34 cellular contexts compared by ENCODE assay signal in genomic region chr17:31294839-31295488, GRCh38. TPM values are rescaled to one million over a fixed set of nuclear protein-coding genes. Genes with fewer than 3 reads are reported as not detected.
A peak's percentile ranks its signal among the peaks of the same experiment; 100 is the strongest.
DNase-seq lines count a peak whose midpoint lies in the region; ATAC-seq, FAIRE-seq and TF ChIP-seq lines count a peak whose summit lies in the region.
"Had no signal": no experiment of that assay in that cellular context is flagged by ENCODE, and none has a peak within 500 bp of the region (broad histone marks: within the 10 kb centered on the region; RNA-seq: fewer than 3 reads in every experiment).

No MANE protein-coding gene starts in this region.

- no peak for DNase-seq in GM12891 (ENCODE audit: insufficient read length, low spot score)
- peak; percentile 40 for DNase-seq in NCI-H146 (lab: John Stamatoyannopoulos, UW)
- peak in 2 of 61 donors; percentile 4 to 35 for DNase-seq in caudate nucleus (lab: John Stamatoyannopoulos, UW)
- peak; percentile 37 for DNase-seq in medulla oblongata (ENCODE audit: extremely low spot score)
- no peak for DNase-seq in activated CD8-positive, alpha-beta memory T cell treated with anti-CD3 and anti-CD28 coated beads, Interleukin-2, amount 10 ng/mL, durations not matched to agents 7 days and 5 days
- DNase-seq in stimulated activated CD4-positive, alpha-beta T cell treated with anti-CD3 and anti-CD28 coated beads, Interleukin-1b, Interleukin-23, amount 100 ng/mL, for 48 hours, result no peak
- no peak for DNase-seq in H54 (ENCODE audit: insufficient read length, low spot score)
- DNase-seq: activated CD4-positive, alpha-beta T cell treated with anti-CD3 and anti-CD28 coated beads for 48 hours; activated naive CD4-positive, alpha-beta T cell; activated T-cell treated with anti-CD3 and anti-CD28 coated beads, Interleukin-2, amount 50 U/mL, for 72 hours; amniotic stem cell; Calu3; cortex of kidney; endodermal cell; left lung; NCI-H1417 treated with DMSO at 0.1 percent for 48 hours; NCI-H2107; NCI-H446; NCI-H82; stimulated activated naive B cell treated with anti-CD40 and anti-IgM and Interleukin-4, amounts not matched to agents 10 μg/mL and 1 μg/mL and 100 μg/mL, for 72 hours; T-helper 2 cell; testis; uterus had no signal

- no peaks in the 10 kb centered on the region for H3K27me3 Mint-ChIP-seq in activated CD8-positive, alpha-beta memory T cell treated with anti-CD3 and anti-CD28 coated beads, Interleukin-2, amount 10 ng/mL, durations not matched to agents 7 days and 5 days
- H3K27me3 Mint-ChIP-seq: progenitor cell of endocrine pancreas; stimulated activated naive B cell treated with anti-CD40 and anti-IgM and Interleukin-4, amounts not matched to agents 10 μg/mL and 1 μg/mL and 100 μg/mL, for 72 hours had no signal

- no peak overlapping the region for H3K27ac Mint-ChIP-seq in activated CD8-positive, alpha-beta memory T cell treated with anti-CD3 and anti-CD28 coated beads, Interleukin-2, amount 10 ng/mL, durations not matched to agents 7 days and 5 days
- H3K27ac Mint-ChIP-seq: activated T-cell treated with anti-CD3 and anti-CD28 coated beads, Interleukin-2, amount 50 U/mL, for 72 hours; CD14-positive monocyte; endodermal cell; stimulated activated naive B cell treated with anti-CD40 and anti-IgM and Interleukin-4, amounts not matched to agents 10 μg/mL and 1 μg/mL and 100 μg/mL, for 72 hours had no signal

- peak overlapping the region; percentile 95 for H3K27ac ChIP-seq in caudate nucleus (ENCODE audit: low read depth, low read length)
- H3K27ac ChIP-seq: left lung, testis, uterus, VCaP had no signal

- FAIRE-seq in GM12891 (lab: Jason Lieb, UNC) (peak; percentile 51), H54 (lab: Jason Lieb, UNC) (no peak)
- FAIRE-seq: GM12892 had no signal

- no peak overlapping the region for H3K4me3 Mint-ChIP-seq in activated CD8-positive, alpha-beta memory T cell treated with anti-CD3 and anti-CD28 coated beads, Interleukin-2, amount 10 ng/mL, durations not matched to agents 7 days and 5 days
- H3K4me3 Mint-ChIP-seq: activated T-cell treated with anti-CD3 and anti-CD28 coated beads, Interleukin-2, amount 50 U/mL, for 72 hours; CD14-positive monocyte; endodermal cell; stimulated activated naive B cell treated with anti-CD40 and anti-IgM and Interleukin-4, amounts not matched to agents 10 μg/mL and 1 μg/mL and 100 μg/mL, for 72 hours had no signal

- no peaks in the 10 kb centered on the region for H3K9me3 Mint-ChIP-seq in activated CD8-positive, alpha-beta memory T cell treated with anti-CD3 and anti-CD28 coated beads, Interleukin-2, amount 10 ng/mL, durations not matched to agents 7 days and 5 days (ENCODE audit: low read depth)
- H3K9me3 Mint-ChIP-seq: activated T-cell treated with anti-CD3 and anti-CD28 coated beads, Interleukin-2, amount 50 U/mL, for 72 hours; CD14-positive monocyte; endodermal cell; stimulated activated naive B cell treated with anti-CD40 and anti-IgM and Interleukin-4, amounts not matched to agents 10 μg/mL and 1 μg/mL and 100 μg/mL, for 72 hours had no signal

- CTCF ChIA-PET in activated CD8-positive, alpha-beta memory T cell treated with anti-CD3 and anti-CD28 coated beads, Interleukin-2, amount 10 ng/mL, durations not matched to agents 7 days and 5 days (lab: Charles Lee), result no interaction called here

- TF ChIP-seq POLR2A in GM12891 (IDR thresholded peaks at IDR 0.05; ENCODE audit: low read depth, low read length), result no peak
- TF ChIP-seq POLR2A in H54 (IDR thresholded peaks at IDR 0.05; ENCODE audit: low read depth, low read length), result no peak

- H3K36me3 Mint-ChIP-seq in activated CD8-positive, alpha-beta memory T cell treated with anti-CD3 and anti-CD28 coated beads, Interleukin-2, amount 10 ng/mL, durations not matched to agents 7 days and 5 days, result peaks cover 3% of the 10 kb centered on the region

- ATAC-seq in activated CD8-positive, alpha-beta memory T cell treated with anti-CD3 and anti-CD28 coated beads, Interleukin-2, amount 10 ng/mL, durations not matched to agents 7 days and 5 days, result no peak
- ATAC-seq in GM19467 (IDR thresholded peaks at IDR 0.05; ENCODE audit: unreplicated experiment), result no peak
- ATAC-seq: activated T-cell treated with anti-CD3 and anti-CD28 coated beads, Interleukin-2, amount 50 U/mL, for 72 hours; esophagus mucosa; left lung; sciatic nerve; SK-N-SH treated with all-trans-retinoic acid at 6 μM for 48 hours; stimulated activated naive B cell treated with anti-CD40 and anti-IgM and Interleukin-4, amounts not matched to agents 10 μg/mL and 1 μg/mL and 100 μg/mL, for 72 hours had no signal

- H3K4me1 Mint-ChIP-seq in activated CD8-positive, alpha-beta memory T cell treated with anti-CD3 and anti-CD28 coated beads, Interleukin-2, amount 10 ng/mL, durations not matched to agents 7 days and 5 days, result peaks cover 8% of the 10 kb centered on the region
- H3K4me1 Mint-ChIP-seq: endodermal cell had no signal

TF ChIP-seq in GM12891, 5 proteins besides CTCF, POLR2A, EP300 and RAD21:
- TF ChIP-seq SPI1 (IDR thresholded peaks at IDR 0.05; ENCODE audit: low read depth, low read length), result no peak
- no peak for TF ChIP-seq POU2F2 (IDR thresholded peaks at IDR 0.05; ENCODE audit: low read depth, low read length)
- TF ChIP-seq POLR2AphosphoS5 (IDR thresholded peaks at IDR 0.05; ENCODE audit: low read depth, low read length), result no peak
- TF ChIP-seq PAX5 (IDR thresholded peaks at IDR 0.05; ENCODE audit: insufficient read depth, low read length, severe bottlenecking), result no peak
- no peak for TF ChIP-seq TAF1 (IDR thresholded peaks at IDR 0.05; ENCODE audit: low read depth, low read length)

RNA-seq across cellular contexts. Expression of gene OMG, which starts 2.1 kb away (rescaled TPM):
- polyA plus RNA-seq in GM12891 (2012; ENCODE audit: low read depth, missing spikeins), result 0.53 TPM
- under 1 TPM; 0.54 to 0.96 TPM for total RNA-seq in activated CD8-positive, alpha-beta memory T cell treated with anti-CD3 and anti-CD28 coated beads, Interleukin-2, amount 10 ng/mL, durations not matched to agents 7 days and 5 days
- total RNA-seq: Calu3, Daoy, endodermal cell, esophagus mucosa, H4, M059J, progenitor cell of endocrine pancreas, testis had no signal

RNA-seq across cellular contexts. Expression of gene EVI2B, which starts 18.9 kb away (rescaled TPM):
- 56.8 TPM for polyA plus RNA-seq in GM12891 (2012; ENCODE audit: low read depth, missing spikeins)
- total RNA-seq in activated CD8-positive, alpha-beta memory T cell treated with anti-CD3 and anti-CD28 coated beads, Interleukin-2, amount 10 ng/mL, durations not matched to agents 7 days and 5 days, result 10 to 100 TPM; 49.4 to 51.5 TPM
- total RNA-seq: Calu3, Daoy, endodermal cell, progenitor cell of endocrine pancreas had no signal

RNA-seq across cellular contexts. Expression of gene EVI2A, which starts 26.5 kb away (rescaled TPM):
- polyA plus RNA-seq in GM12891 (2012; ENCODE audit: low read depth, missing spikeins), result 14.6 TPM
- 10 to 100 TPM; 37.3 to 45.9 TPM for total RNA-seq in activated CD8-positive, alpha-beta memory T cell treated with anti-CD3 and anti-CD28 coated beads, Interleukin-2, amount 10 ng/mL, durations not matched to agents 7 days and 5 days
- total RNA-seq: Calu3, endodermal cell, progenitor cell of endocrine pancreas had no signal

Comparison
In these comparisons a context has a peak if more than half of its experiments do, and no peak if none do; other contexts are left out.
1. DNase-seq: peak in NCI-H146 (single experiment) and medulla oblongata (single experiment); none in GM12891 (single experiment), activated CD8-positive, alpha-beta memory T cell treated with anti-CD3 and anti-CD28 coated beads, Interleukin-2, amount 10 ng/mL, durations not matched to agents 7 days and 5 days (single experiment), stimulated activated CD4-positive, alpha-beta T cell treated with anti-CD3 and anti-CD28 coated beads, Interleukin-1b, Interleukin-23, amount 100 ng/mL, for 48 hours (single experiment) and H54 (single experiment).